In the genomic region with DNA sequence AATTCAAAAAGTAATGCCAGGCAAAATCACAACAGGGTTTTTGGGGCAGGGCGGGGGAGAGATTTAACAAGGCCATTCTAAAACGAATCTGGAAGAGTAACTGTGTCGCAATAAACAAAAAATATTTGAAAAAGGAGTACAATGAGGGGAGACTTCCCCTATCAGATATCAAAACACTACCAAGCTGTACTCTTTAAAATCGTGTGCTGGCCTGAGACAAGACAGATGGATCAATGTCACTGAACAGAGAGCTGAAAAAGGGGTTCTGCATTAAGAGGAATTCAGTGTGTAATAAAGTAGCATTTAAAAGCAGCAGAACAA, we compare ENCODE assay signal across 1 cellular context.
TF ChIP-seq lines count a peak whose summit lies in the region.

No MANE protein-coding gene starts in this region.

TF ChIP-seq in HepG2, 621 proteins besides CTCF, POLR2A, EP300 and RAD21:
- TF ChIP-seq REPIN1 (CRISPR knock-in tag; IDR thresholded peaks at IDR 0.05; ENCODE audit: borderline replicate concordance, low read depth) (no peak), CEBPB (IDR thresholded peaks at IDR 0.05; ENCODE audit: borderline replicate concordance, low read depth, low read length) (peak; percentile 57)
